ENCODE assay signal across 10 cellular contexts in the genomic region with DNA sequence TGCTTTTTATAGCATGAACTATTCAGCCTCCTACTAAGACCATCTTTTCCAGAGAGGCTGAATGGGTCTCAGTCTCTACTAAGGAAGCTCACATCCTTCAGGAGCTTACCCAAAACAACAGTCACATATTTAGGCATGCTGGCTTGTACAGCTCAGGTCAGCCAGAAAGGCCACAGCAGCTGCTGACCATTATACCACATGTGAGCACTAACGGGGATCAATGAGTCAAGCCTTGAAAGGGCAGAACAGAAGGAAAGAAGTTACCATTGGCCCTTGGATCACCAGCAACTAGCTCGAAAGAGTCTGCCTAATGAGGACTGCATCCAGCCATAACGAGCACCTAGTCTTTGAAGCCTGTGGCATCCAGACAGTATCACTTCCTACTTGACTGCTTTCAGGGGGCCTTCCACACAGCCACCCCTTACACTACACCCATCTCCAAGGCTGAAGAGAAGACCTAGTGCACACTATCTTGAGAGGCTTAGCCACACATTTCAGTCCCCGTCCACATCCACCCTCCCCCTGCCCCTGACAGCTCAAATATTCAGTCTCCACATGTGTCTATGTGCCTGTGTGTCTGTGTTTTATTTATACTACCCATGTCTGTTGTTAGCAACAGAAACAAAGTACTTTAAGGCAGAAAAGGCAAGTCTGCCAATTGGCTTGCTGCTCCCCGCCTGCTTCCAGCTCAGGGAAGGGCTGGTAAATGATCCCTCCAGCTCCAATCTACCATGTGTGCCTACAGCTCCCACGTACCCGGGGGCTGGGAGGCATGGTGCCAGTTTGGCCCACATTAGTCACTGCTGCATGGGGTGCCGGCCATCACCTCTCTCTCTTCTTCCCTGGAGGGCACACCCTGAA.
DNase-seq lines count a peak whose midpoint lies in the region; FAIRE-seq and TF ChIP-seq lines count a peak whose summit lies in the region.
"Had no signal": no experiment of that assay in that cellular context is flagged by ENCODE, and none has a peak within 500 bp of the region (broad histone marks: within the 10 kb centered on the region; RNA-seq: fewer than 3 reads in every experiment).

No MANE protein-coding gene starts in this region.

- CTCF ChIA-PET in Caco-2 (lab: Charles Lee) = no interaction called here

- no TSS peak for BruUV-seq in Caco-2 (replicated peaks; lab: Mats Ljungman, UMichigan)

- no peak overlapping the region for H3K27ac Mint-ChIP-seq in Caco-2 (ENCODE audit: unreplicated experiment)

- WGBS in prostate gland = 33% methylated on average over 8 of the region's 8 CpGs

- no peaks in the 10 kb centered on the region for H3K9me3 Mint-ChIP-seq in Caco-2 (ENCODE audit: unreplicated experiment)

- H3K27me3 Mint-ChIP-seq in Caco-2 (ENCODE audit: insufficient read depth, unreplicated experiment) = no peaks in the 10 kb centered on the region

- H3K4me1 ChIP-seq in prostate gland (replicated peaks) (no peaks in the 10 kb centered on the region), Caco-2 (peaks cover 25% of the 10 kb centered on the region)

- H3K4me1 Mint-ChIP-seq in Caco-2 (ENCODE audit: low read depth, unreplicated experiment) = peaks cover 23% of the 10 kb centered on the region

- peaks cover 12% of the 10 kb centered on the region for H3K36me3 Mint-ChIP-seq in Caco-2 (ENCODE audit: insufficient read depth, unreplicated experiment)

- peak overlapping the region; percentile 18 to 30 for H3K27ac ChIP-seq in prostate gland
- H3K27ac ChIP-seq: neutrophil had no signal

- H3K36me3 ChIP-seq in prostate gland (no peaks in the 10 kb centered on the region), Caco-2 (ENCODE audit: control insufficient read depth, insufficient read depth, low read length) (peaks cover 2% of the 10 kb centered on the region)
- H3K36me3 ChIP-seq: neutrophil had no signal

- no peak overlapping the region for H3K4me3 Mint-ChIP-seq in Caco-2 (ENCODE audit: unreplicated experiment)

- H3K9me3 ChIP-seq in prostate gland (no peaks in the 10 kb centered on the region), Caco-2 (no peaks in the 10 kb centered on the region)
- H3K9me3 ChIP-seq: neutrophil had no signal

- H3K4me3 ChIP-seq in foreskin fibroblast (ENCODE audit: low read depth in 1 of 2, low read length in 2 of 2) (no peak overlapping the region), prostate gland (no peak overlapping the region), Caco-2 (ENCODE audit: low read depth, low read length) (no peak overlapping the region)

- POLR2A ChIA-PET in Caco-2 (lab: Charles Lee) = no interaction called here

- FAIRE-seq in GM12891 (lab: Jason Lieb, UNC) (peak; percentile 81), GM19239 (lab: Jason Lieb, UNC) (no peak)

- TF ChIP-seq POLR2A in GM12891 (IDR thresholded peaks at IDR 0.05; ENCODE audit: low read depth, low read length) (no peak), prostate gland (IDR thresholded peaks at IDR 0.05) (no peak)

- DNase-seq in GM12891 (ENCODE audit: insufficient read length, low spot score) (peak; percentile 48), NCI-H2196 treated with DMSO at 0.1 percent for 48 hours (lab: John Stamatoyannopoulos, UW; ENCODE audit: unreplicated experiment) (peak; percentile 10), foreskin fibroblast (peak; percentile 74 to 83), prostate gland (ENCODE audit: low spot score) (no peak), NCI-H1092 treated with DMSO at 0.1 percent for 48 hours (lab: John Stamatoyannopoulos, UW) (no peak), GM19239 (ENCODE audit: insufficient read length, low spot score) (no peak), Caco-2 (no peak), NK-92 (lab: John Stamatoyannopoulos, UW; ENCODE audit: unreplicated experiment) (no peak)
- DNase-seq: NCI-H1417 treated with DMSO at 0.1 percent for 48 hours had no signal

- TF ChIP-seq CTCF in foreskin fibroblast (IDR thresholded peaks at IDR 0.05; ENCODE audit: low read depth, low read length) (no peak), prostate gland (IDR thresholded peaks at IDR 0.05) (no peak), Caco-2 (IDR thresholded peaks at IDR 0.05; ENCODE audit: insufficient read depth in 1 of 2, low read depth in 1 of 2, low read length in 1 of 2, severe bottlenecking in 1 of 2, unreplicated experiment in 1 of 2) (no peak)

- H3K27me3 ChIP-seq in prostate gland (replicated peaks; ENCODE audit: insufficient read depth) (no peaks in the 10 kb centered on the region), Caco-2 (replicated peaks; ENCODE audit: control insufficient read depth, insufficient read depth, low read length) (no peaks in the 10 kb centered on the region)
- H3K27me3 ChIP-seq: neutrophil had no signal

- intact Hi-C loops in prostate gland (cut with DNase I) (no loop called here), Caco-2 (cut with micrococcal nuclease; ENCODE audit: unreplicated experiment) (no loop called here)

TF ChIP-seq in GM12891, 5 proteins besides CTCF, POLR2A, EP300 and RAD21:
- TF ChIP-seq POLR2AphosphoS5 (IDR thresholded peaks at IDR 0.05; ENCODE audit: low read depth, low read length) (no peak), SPI1 (IDR thresholded peaks at IDR 0.05; ENCODE audit: low read depth, low read length) (peak; percentile 87)

Comparison
In these comparisons a context has a peak if more than half of its experiments do, and no peak if none do; other contexts are left out.
1. DNase-seq: peak in GM12891 (single experiment), NCI-H2196 treated with DMSO at 0.1 percent for 48 hours (single experiment) and foreskin fibroblast (2 of 2); none in prostate gland (single experiment), NCI-H1092 treated with DMSO at 0.1 percent for 48 hours (single experiment), GM19239 (single experiment), Caco-2 (0 of 2) and NK-92 (single experiment).